In the genomic region with DNA sequence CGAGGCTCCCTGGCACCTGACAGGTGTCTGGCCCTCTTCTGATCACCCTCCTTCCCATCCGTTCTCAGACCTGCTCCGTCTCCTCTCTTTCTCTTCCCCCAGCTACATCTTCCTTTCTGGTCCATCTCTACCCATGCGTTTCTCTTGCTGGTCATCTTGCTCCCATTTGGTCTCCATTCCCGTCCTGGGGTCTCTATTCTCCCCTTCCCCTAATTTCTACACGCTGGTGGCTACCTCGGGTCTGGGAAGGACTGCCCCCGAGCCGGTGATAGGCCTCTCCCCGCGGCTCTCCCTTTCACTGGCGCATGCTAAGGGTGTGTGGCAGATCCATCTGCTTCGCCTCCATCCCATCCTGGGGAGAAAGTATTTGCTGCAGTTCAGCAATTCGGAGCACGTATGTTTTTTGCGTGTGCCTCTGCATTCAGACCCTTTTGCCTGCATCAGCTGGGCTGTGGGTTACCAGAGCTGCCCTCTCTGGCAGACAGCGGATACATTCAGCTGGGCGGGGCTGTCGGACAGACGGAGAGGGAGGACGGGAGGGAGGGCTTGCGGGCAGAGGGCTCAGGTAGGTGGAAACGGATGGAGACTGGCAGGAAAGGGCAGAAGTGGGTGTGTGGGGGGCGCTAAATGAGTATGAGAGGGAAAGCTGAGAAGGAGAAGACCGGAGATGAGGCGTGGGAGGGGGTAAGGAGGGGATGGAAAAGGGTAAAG, we compare ENCODE assay signal across 8 cellular contexts. TPM values are rescaled to one million over a fixed set of nuclear protein-coding genes. Genes with fewer than 3 reads are reported as not detected.
DNase-seq lines count a peak whose midpoint lies in the region; ATAC-seq and TF ChIP-seq lines count a peak whose summit lies in the region.

No MANE protein-coding gene starts in this region.

- POLR2A ChIA-PET in HEK293 (lab: Yijun Ruan, JAX) = interaction anchor here (0.9 kb wide), 1 partner anchor 9 kb away, joined by 3 read pairs; no protein-coding TSS in a partner anchor

- no peak overlapping the region for H3K27ac ChIP-seq in HEK293 (ENCODE audit: extremely low read depth, low read depth, low read length)
- no peak overlapping the region for H3K27ac ChIP-seq in neural progenitor cell

- H3K27ac Mint-ChIP-seq in neural progenitor cell = peak overlapping the region; percentile 47

- H4K20me1 ChIP-seq in neural progenitor cell (ENCODE audit: low read depth) = no peaks in the 10 kb centered on the region

- H3K9me3 ChIP-seq in HEK293 (ENCODE audit: control insufficient read depth, insufficient read depth, low read depth, low read length) (no peaks in the 10 kb centered on the region), NT2/D1 (ENCODE audit: insufficient read depth, low read length) (no peaks in the 10 kb centered on the region), neural progenitor cell (ENCODE audit: low read depth) (no peaks in the 10 kb centered on the region)

- H3K4me1 ChIP-seq in HEK293 (ENCODE audit: control insufficient read depth, insufficient read depth, low read length) = peaks cover 3% of the 10 kb centered on the region; the same call in 1 of the 2 replicates
- H3K4me1 ChIP-seq in NT2/D1 (ENCODE audit: insufficient read depth, insufficient read length) = peaks cover 22% of the 10 kb centered on the region
- H3K4me1 ChIP-seq in neural progenitor cell = peaks cover 9% of the 10 kb centered on the region

- no peak for ATAC-seq in HG03135 (IDR thresholded peaks at IDR 0.05; ENCODE audit: unreplicated experiment)

- no peak; the same call in 1 of the 2 replicates for TF ChIP-seq CTCF in HEK293 (tag by site-specific recombination; IDR thresholded peaks at IDR 0.05)
- no peak for TF ChIP-seq CTCF in foreskin fibroblast (IDR thresholded peaks at IDR 0.05; ENCODE audit: low read depth, low read length)
- peak; percentile 4 for TF ChIP-seq CTCF in neural progenitor cell (IDR thresholded peaks at IDR 0.05)

- peak overlapping the region; percentile 100 for H2AFZ ChIP-seq in neural progenitor cell (replicated peaks)

- H3K4me3 Mint-ChIP-seq in neural progenitor cell = peak overlapping the region; percentile 88

- peaks cover 26% of the 10 kb centered on the region for H3K27me3 ChIP-seq in NT2/D1 (ENCODE audit: insufficient read depth, insufficient read length)
- H3K27me3 ChIP-seq in neural progenitor cell = peaks cover 26% of the 10 kb centered on the region

- H3K79me2 ChIP-seq in neural progenitor cell (ENCODE audit: low read depth) = no peaks in the 10 kb centered on the region

- peak overlapping the region; percentile 88 for H3K9ac ChIP-seq in NT2/D1 (ENCODE audit: insufficient read length, low read depth)
- H3K9ac ChIP-seq in neural progenitor cell = peak overlapping the region; percentile 63

- H3K36me3 Mint-ChIP-seq in neural progenitor cell = peaks cover 19% of the 10 kb centered on the region

- H3K9me3 Mint-ChIP-seq in neural progenitor cell = no peaks in the 10 kb centered on the region

- H3K4me2 ChIP-seq in neural progenitor cell = peak overlapping the region; percentile 92

- peaks cover 5% of the 10 kb centered on the region for H3F3A ChIP-seq in neural progenitor cell (ENCODE audit: low read depth)

- H3K36me3 ChIP-seq in HEK293 (ENCODE audit: control insufficient read depth in 2 of 2, insufficient read depth in 1 of 2, low read length in 2 of 2) = peaks cover 3 to 33% of the 10 kb centered on the region in 2 experiments; a peak in 2 of 3 replicates
- H3K36me3 ChIP-seq in NT2/D1 (ENCODE audit: insufficient read depth, insufficient read length, low read length) = peaks cover 31% of the 10 kb centered on the region
- no peaks in the 10 kb centered on the region for H3K36me3 ChIP-seq in neural progenitor cell

- DNase-seq in DMS153 (lab: John Stamatoyannopoulos, UW) = peak; percentile 10
- peak; percentile 52 for DNase-seq in NT2/D1 (ENCODE audit: low read depth, low spot score)
- DNase-seq in activated gamma-delta T cell treated with anti-CD3 and anti-CD28 coated beads, Interleukin-2, amount 50 U/mL, for 16 hours (ENCODE audit: low read depth) = peak; percentile 29
- peak in 1 of 2 donors; percentile 77 for DNase-seq in foreskin fibroblast
- peak; percentile 83 for DNase-seq in neural progenitor cell (ENCODE audit: low spot score)
- DNase-seq in ureter (ENCODE audit: low spot score) = peak; percentile 73

- H3K4me3 ChIP-seq in HEK293 (ENCODE audit: low read depth, low read length) = peak overlapping the region; percentile 79
- H3K4me3 ChIP-seq in NT2/D1 (ENCODE audit: insufficient read length, low read depth) = peak overlapping the region; percentile 89
- H3K4me3 ChIP-seq in foreskin fibroblast (ENCODE audit: low read depth in 1 of 2, low read length in 2 of 2) = peak overlapping the region; percentile 67 to 72
- H3K4me3 ChIP-seq in neural progenitor cell = peak overlapping the region; percentile 95

- peaks cover 16% of the 10 kb centered on the region for H3K27me3 Mint-ChIP-seq in neural progenitor cell (ENCODE audit: insufficient read depth, low read depth)

- H3K4me1 Mint-ChIP-seq in neural progenitor cell = peaks cover 27% of the 10 kb centered on the region

- CTCF ChIA-PET in HEK293 (lab: Yijun Ruan, JAX) = interaction anchor here (0.7 to 1.4 kb wide), 3 partner anchors 13 to 181 kb away, joined by 3 to 4 read pairs (median 3); no protein-coding TSS in a partner anchor

TF ChIP-seq in HEK293, 187 proteins besides CTCF, POLR2A, EP300 and RAD21 (continues in another document):
- TF ChIP-seq ZNF660 (tag by site-specific recombination; IDR thresholded peaks at IDR 0.05) = no peak
- no peak for TF ChIP-seq ZFP41 (tag by site-specific recombination; IDR thresholded peaks at IDR 0.05; ENCODE audit: borderline replicate concordance)
- no peak for TF ChIP-seq ZNF112 (tag by site-specific recombination; IDR thresholded peaks at IDR 0.05)
- no peak for TF ChIP-seq ZNF23 (tag by site-specific recombination; IDR thresholded peaks at IDR 0.05; ENCODE audit: borderline replicate concordance)
- TF ChIP-seq GLI2 (tag by site-specific recombination; IDR thresholded peaks at IDR 0.05; ENCODE audit: borderline replicate concordance, low read depth) = no peak
- TF ChIP-seq ZSCAN16 (tag by site-specific recombination; IDR thresholded peaks at IDR 0.05) = no peak
- TF ChIP-seq, protein P1, sequence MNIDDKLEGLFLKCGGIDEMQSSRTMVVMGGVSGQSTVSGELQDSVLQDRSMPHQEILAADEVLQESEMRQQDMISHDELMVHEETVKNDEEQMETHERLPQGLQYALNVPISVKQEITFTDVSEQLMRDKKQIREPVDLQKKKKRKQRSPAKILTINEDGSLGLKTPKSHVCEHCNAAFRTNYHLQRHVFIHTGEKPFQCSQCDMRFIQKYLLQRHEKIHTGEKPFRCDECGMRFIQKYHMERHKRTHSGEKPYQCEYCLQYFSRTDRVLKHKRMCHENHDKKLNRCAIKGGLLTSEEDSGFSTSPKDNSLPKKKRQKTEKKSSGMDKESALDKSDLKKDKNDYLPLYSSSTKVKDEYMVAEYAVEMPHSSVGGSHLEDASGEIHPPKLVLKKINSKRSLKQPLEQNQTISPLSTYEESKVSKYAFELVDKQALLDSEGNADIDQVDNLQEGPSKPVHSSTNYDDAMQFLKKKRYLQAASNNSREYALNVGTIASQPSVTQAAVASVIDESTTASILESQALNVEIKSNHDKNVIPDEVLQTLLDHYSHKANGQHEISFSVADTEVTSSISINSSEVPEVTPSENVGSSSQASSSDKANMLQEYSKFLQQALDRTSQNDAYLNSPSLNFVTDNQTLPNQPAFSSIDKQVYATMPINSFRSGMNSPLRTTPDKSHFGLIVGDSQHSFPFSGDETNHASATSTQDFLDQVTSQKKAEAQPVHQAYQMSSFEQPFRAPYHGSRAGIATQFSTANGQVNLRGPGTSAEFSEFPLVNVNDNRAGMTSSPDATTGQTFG (tag by site-specific recombination; IDR thresholded peaks at IDR 0.05; ENCODE audit: borderline replicate concordance) = no peak
- TF ChIP-seq ZNF530 (tag by site-specific recombination; IDR thresholded peaks at IDR 0.05; ENCODE audit: low read depth) = no peak
- TF ChIP-seq ZNF610 (tag by site-specific recombination; IDR thresholded peaks at IDR 0.05; ENCODE audit: borderline replicate concordance) = no peak
- TF ChIP-seq, protein P2, sequence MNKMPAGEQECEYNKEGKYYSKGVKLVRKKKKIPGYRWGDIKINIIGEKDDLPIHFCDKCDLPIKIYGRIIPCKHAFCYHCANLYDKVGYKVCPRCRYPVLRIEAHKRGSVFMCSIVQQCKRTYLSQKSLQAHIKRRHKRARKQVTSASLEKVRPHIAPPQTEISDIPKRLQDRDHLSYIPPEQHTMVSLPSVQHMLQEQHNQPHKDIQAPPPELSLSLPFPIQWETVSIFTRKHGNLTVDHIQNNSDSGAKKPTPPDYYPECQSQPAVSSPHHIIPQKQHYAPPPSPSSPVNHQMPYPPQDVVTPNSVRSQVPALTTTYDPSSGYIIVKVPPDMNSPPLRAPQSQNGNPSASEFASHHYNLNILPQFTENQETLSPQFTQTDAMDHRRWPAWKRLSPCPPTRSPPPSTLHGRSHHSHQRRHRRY (tag by site-specific recombination; IDR thresholded peaks at IDR 0.05) = no peak
- TF ChIP-seq ZNF19 (tag by site-specific recombination; IDR thresholded peaks at IDR 0.05; ENCODE audit: low read depth) = no peak
- TF ChIP-seq ZNF792 (tag by site-specific recombination; IDR thresholded peaks at IDR 0.05) = no peak
- peak; percentile 99 for TF ChIP-seq ZFHX2 (tag by site-specific recombination; conservative IDR thresholded peaks at IDR 0.05)
- TF ChIP-seq ZNF707 (tag by site-specific recombination; IDR thresholded peaks at IDR 0.05) = no peak
- TF ChIP-seq ZNF169 (tag by site-specific recombination; IDR thresholded peaks at IDR 0.05) = no peak
- TF ChIP-seq, protein P3, sequence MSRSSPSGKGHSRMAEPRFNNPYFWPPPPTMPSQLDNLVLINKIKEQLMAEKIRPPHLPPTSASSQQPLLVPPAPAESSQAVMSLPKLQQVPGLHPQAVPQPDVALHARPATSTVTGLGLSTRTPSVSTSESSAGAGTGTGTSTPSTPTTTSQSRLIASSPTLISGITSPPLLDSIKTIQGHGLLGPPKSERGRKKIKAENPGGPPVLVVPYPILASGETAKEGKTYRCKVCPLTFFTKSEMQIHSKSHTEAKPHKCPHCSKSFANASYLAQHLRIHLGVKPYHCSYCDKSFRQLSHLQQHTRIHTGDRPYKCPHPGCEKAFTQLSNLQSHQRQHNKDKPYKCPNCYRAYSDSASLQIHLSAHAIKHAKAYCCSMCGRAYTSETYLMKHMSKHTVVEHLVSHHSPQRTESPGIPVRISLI (tag by site-specific recombination; IDR thresholded peaks at IDR 0.05) = no peak
- TF ChIP-seq HOXC10 (CRISPR knock-in tag; IDR thresholded peaks at IDR 0.05) = no peak

RNA-seq across cellular contexts. Expression of gene CLSTN3, which starts 0.8 kb away (rescaled TPM):
- total RNA-seq in neural progenitor cell (ENCODE audit: low replicate concordance) (24.0 and 36.9 TPM in 2 replicates), ureter (48.2 TPM)

RNA-seq across cellular contexts. Expression of gene RBP5, which starts 2.3 kb away (rescaled TPM):
- not detected in 2 replicates for total RNA-seq in neural progenitor cell (ENCODE audit: low replicate concordance)
- 7.5 TPM for total RNA-seq in ureter

RNA-seq across cellular contexts. Expression of gene C1RL, which starts 21.9 kb away (rescaled TPM):
- total RNA-seq in neural progenitor cell (ENCODE audit: low replicate concordance) = 18.3 and 32.2 TPM in 2 replicates
- 110 TPM for total RNA-seq in ureter

RNA-seq across cellular contexts. Expression of gene C1R, which starts 38.7 kb away (rescaled TPM):
- total RNA-seq in neural progenitor cell (ENCODE audit: low replicate concordance) (3.3 and 8.8 TPM in 2 replicates), ureter (455 TPM)

RNA-seq across cellular contexts. Expression of gene PEX5, which starts 58.5 kb away (rescaled TPM):
- total RNA-seq in neural progenitor cell (ENCODE audit: low replicate concordance) (20.2 and 46.1 TPM in 2 replicates), ureter (36.7 TPM)
